Comparison of ENCODE assay signal across 10 cellular contexts in genomic region chr21:46295177-46295711, GRCh38. TPM values are rescaled to one million over a fixed set of nuclear protein-coding genes. Genes with fewer than 3 reads are reported as not detected.
DNase-seq lines count a peak whose midpoint lies in the region; ATAC-seq and TF ChIP-seq lines count a peak whose summit lies in the region.
"Had no signal": no experiment of that assay in that cellular context is flagged by ENCODE, and none has a peak within 500 bp of the region (broad histone marks: within the 10 kb centered on the region; RNA-seq: fewer than 3 reads in every experiment).

No MANE protein-coding gene starts in this region.

- no peak for TF ChIP-seq RAD21 in SK-N-SH (IDR thresholded peaks at IDR 0.05; ENCODE audit: low read length)

- ATAC-seq in stimulated activated naive CD8-positive, alpha-beta T cell treated with anti-CD3 and anti-CD28 coated beads, Interleukin-15, amount 100 ng/mL, for 72 hours = peak; percentile 16

- peak; percentile 10 for DNase-seq in NCI-H1105 treated with DMSO at 0.1 percent for 48 hours (lab: John Stamatoyannopoulos, UW)
- no peak for DNase-seq in NCI-H1105 (lab: John Stamatoyannopoulos, UW)
- DNase-seq in SK-N-SH = peak; percentile 37
- DNase-seq in glomerular visceral epithelial cell (ENCODE audit: extremely low spot score) = peak; percentile 68
- peak in 1 of 2 donors; percentile 10 for DNase-seq in stimulated activated naive CD8-positive, alpha-beta T cell treated with anti-CD3 and anti-CD28 coated beads, Interleukin-15, amount 100 ng/mL, for 72 hours
- no peak for DNase-seq in GM20000 (ENCODE audit: low spot score)
- DNase-seq in DMS53 treated with DMSO at 0.1 percent for 48 hours (lab: John Stamatoyannopoulos, UW; ENCODE audit: unreplicated experiment) = no peak
- DNase-seq in cerebellar cortex (ENCODE audit: low spot score) = no peak
- DNase-seq: natural killer cell, NCI-H2171 treated with DMSO at 0.1 percent for 48 hours had no signal

- H3K9ac ChIP-seq in SK-N-SH = no peak overlapping the region

- H3K4me3 ChIP-seq in SK-N-SH (ENCODE audit: low read depth in 2 of 2, low read length in 1 of 2) = no peak overlapping the region

- 0 out of 2 replicates have a peak overlapping the region, but pooled peaks have one; percentile 27 for H3K4me2 ChIP-seq in SK-N-SH

- H4K20me1 ChIP-seq in SK-N-SH (ENCODE audit: insufficient read depth) = no peaks in the 10 kb centered on the region

- H2AFZ ChIP-seq in SK-N-SH (ENCODE audit: low read depth) = 0 out of 2 replicates have a peak overlapping the region, but pooled peaks have one; percentile 29

- peaks cover 3% of the 10 kb centered on the region; the same call in 1 of the 2 replicates for H3K79me2 ChIP-seq in SK-N-SH (ENCODE audit: insufficient read depth)

- H3K9me3 ChIP-seq in SK-N-SH = no peaks in the 10 kb centered on the region

- peaks cover 5 to 8% of the 10 kb centered on the region in 2 experiments for H3K36me3 ChIP-seq in SK-N-SH (replicated peaks in 1 of 2; ENCODE audit: control insufficient read depth in 1 of 2, insufficient read depth in 2 of 2, low read length in 1 of 2)

- CTCF ChIA-PET in SK-N-SH (lab: Yijun Ruan, JAX) = no interaction called here

- peaks cover 7 to 8% of the 10 kb centered on the region in 2 experiments; a peak in 3 of 4 replicates for H3K4me1 ChIP-seq in SK-N-SH (ENCODE audit: control insufficient read depth in 1 of 2, insufficient read depth in 2 of 2, low read depth in 1 of 2, low read length in 1 of 2)

- POLR2A ChIA-PET in SK-N-SH (lab: Yijun Ruan, JAX) = no interaction called here

- H3K27me3 ChIP-seq in SK-N-SH (ENCODE audit: insufficient read depth) = no peaks in the 10 kb centered on the region

- no peak for TF ChIP-seq CTCF in SK-N-SH (IDR thresholded peaks at IDR 0.05)
- TF ChIP-seq CTCF in GM20000 (IDR thresholded peaks at IDR 0.05; ENCODE audit: extremely low read depth, missing control alignments) = no peak

- H3K9me2 ChIP-seq in SK-N-SH = no peaks in the 10 kb centered on the region

- H3K4me1 Mint-ChIP-seq in stimulated activated naive CD8-positive, alpha-beta T cell treated with anti-CD3 and anti-CD28 coated beads, Interleukin-15, amount 100 ng/mL, for 72 hours = peaks cover 35% of the 10 kb centered on the region

- H3F3A ChIP-seq in SK-N-SH (replicated peaks; ENCODE audit: insufficient read depth) = no peaks in the 10 kb centered on the region

- H3K27me3 Mint-ChIP-seq in stimulated activated naive CD8-positive, alpha-beta T cell treated with anti-CD3 and anti-CD28 coated beads, Interleukin-15, amount 100 ng/mL, for 72 hours = peaks cover 22% of the 10 kb centered on the region

- H3K27ac Mint-ChIP-seq in stimulated activated naive CD8-positive, alpha-beta T cell treated with anti-CD3 and anti-CD28 coated beads, Interleukin-15, amount 100 ng/mL, for 72 hours = peak overlapping the region; percentile 88 to 94

- H3K27ac ChIP-seq in SK-N-SH (ENCODE audit: low read depth in 2 of 2, low read length in 1 of 2) = peak overlapping the region in 1 of 2 experiments; percentile 46; a peak in 3 of 4 replicates

- TF ChIP-seq EP300 in SK-N-SH (IDR thresholded peaks at IDR 0.05; ENCODE audit: borderline replicate concordance in 1 of 2, low read depth in 1 of 2, low read length in 1 of 2) = no peak

- no peaks in the 10 kb centered on the region for H3K9me3 Mint-ChIP-seq in stimulated activated naive CD8-positive, alpha-beta T cell treated with anti-CD3 and anti-CD28 coated beads, Interleukin-15, amount 100 ng/mL, for 72 hours
- H3K9me3 Mint-ChIP-seq: natural killer cell had no signal

- 56% methylated on average over 4 of the region's 6 CpGs for WGBS in SK-N-SH (ENCODE audit: low lambda C conversion rate)

- peak overlapping the region; percentile 53 to 79 for H3K4me3 Mint-ChIP-seq in stimulated activated naive CD8-positive, alpha-beta T cell treated with anti-CD3 and anti-CD28 coated beads, Interleukin-15, amount 100 ng/mL, for 72 hours
- H3K4me3 Mint-ChIP-seq: natural killer cell had no signal

TF ChIP-seq in SK-N-SH, 30 proteins besides CTCF, POLR2A, EP300 and RAD21:
- TF ChIP-seq SIN3A (IDR thresholded peaks at IDR 0.05; ENCODE audit: borderline replicate concordance, low read depth, low read length) (no peak), TCF12 (IDR thresholded peaks at IDR 0.05) (no peak), USF2 (IDR thresholded peaks at IDR 0.05; ENCODE audit: borderline replicate concordance, low read depth, low read length) (no peak), GABPA (IDR thresholded peaks at IDR 0.05; ENCODE audit: low read depth) (no peak), MAX (IDR thresholded peaks at IDR 0.05; ENCODE audit: low read depth) (no peak), MEF2A (IDR thresholded peaks at IDR 0.05; ENCODE audit: borderline replicate concordance, low read depth) (no peak), FOXJ3 (CRISPR knock-in tag; IDR thresholded peaks at IDR 0.05) (no peak), FOXM1 (IDR thresholded peaks at IDR 0.05; ENCODE audit: low read depth) (no peak), CHD2 (IDR thresholded peaks at IDR 0.05; ENCODE audit: low read length, partially characterized antibody) (no peak), MXI1 (IDR thresholded peaks at IDR 0.05; ENCODE audit: low read depth, low read length) (no peak), REST (IDR thresholded peaks at IDR 0.05; ENCODE audit: low read depth, low read length) (no peak), YY1 (IDR thresholded peaks at IDR 0.05; ENCODE audit: low read depth) (no peak), RXRA (IDR thresholded peaks at IDR 0.05; ENCODE audit: borderline replicate concordance, low read depth) (no peak)

RNA-seq across cellular contexts. Expression of gene YBEY, which starts 9.1 kb away (rescaled TPM):
- 44.5 and 47.5 TPM in 2 replicates for polyA plus RNA-seq in SK-N-SH (2012; rRNA removed)
- polyA plus RNA-seq in SK-N-SH (2012; cell fraction: cytosol; rRNA removed) = 54.2 and 65.5 TPM in 2 replicates
- polyA plus RNA-seq in SK-N-SH (2012; cell fraction: nucleus; rRNA removed) = 15.3 and 22.2 TPM in 2 replicates

RNA-seq across cellular contexts. Expression of gene MCM3AP, which starts 9.8 kb away (rescaled TPM):
- 42.9 and 46.9 TPM in 2 replicates for polyA plus RNA-seq in SK-N-SH (2012; rRNA removed)
- polyA plus RNA-seq in SK-N-SH (2012; cell fraction: cytosol; rRNA removed) = 22.3 and 28.1 TPM in 2 replicates
- polyA plus RNA-seq in SK-N-SH (2012; cell fraction: nucleus; rRNA removed) = 142 and 167 TPM in 2 replicates

RNA-seq across cellular contexts. Expression of gene C21orf58, which starts 28.4 kb away (rescaled TPM):
- 6.6 and 9.7 TPM in 2 replicates for polyA plus RNA-seq in SK-N-SH (2012; rRNA removed)
- 3.6 and 4.7 TPM in 2 replicates for polyA plus RNA-seq in SK-N-SH (2012; cell fraction: cytosol; rRNA removed)
- polyA plus RNA-seq in SK-N-SH (2012; cell fraction: nucleus; rRNA removed) = 46.9 and 57.3 TPM in 2 replicates

RNA-seq across cellular contexts. Expression of gene PCNT, which starts 28.7 kb away (rescaled TPM):
- 15.2 and 15.7 TPM in 2 replicates for polyA plus RNA-seq in SK-N-SH (2012; rRNA removed)
- polyA plus RNA-seq in SK-N-SH (2012; cell fraction: cytosol; rRNA removed) = 7.6 and 10.0 TPM in 2 replicates
- polyA plus RNA-seq in SK-N-SH (2012; cell fraction: nucleus; rRNA removed) = 41.4 and 67.8 TPM in 2 replicates

Comparison
In these comparisons a context has a peak if more than half of its experiments do, and no peak if none do; other contexts are left out.
1. DNase-seq: peak in NCI-H1105 treated with DMSO at 0.1 percent for 48 hours (single experiment), SK-N-SH (single experiment) and glomerular visceral epithelial cell (single experiment); none in NCI-H1105 (single experiment), GM20000 (single experiment), DMS53 treated with DMSO at 0.1 percent for 48 hours (single experiment) and cerebellar cortex (single experiment).